In genomic region chr7:139647812-139648616, GRCh38 we compare ENCODE assay signal across 1 cellular context.
A peak's percentile ranks its signal among the peaks of the same experiment; 100 is the strongest.
TF ChIP-seq lines count a peak whose summit lies in the region.

No MANE protein-coding gene starts in this region.

TF ChIP-seq in GM12878, 131 proteins besides CTCF, POLR2A, EP300 and RAD21 (continued from another document):
- 0 out of 2 replicates have a peak, but pooled peaks have one; percentile 11 for TF ChIP-seq ZNF687 (IDR thresholded peaks at IDR 0.05)
